Comparison of ENCODE assay signal across 10 cellular contexts in genomic region chr1:154178006-154178405, GRCh38. TPM values are rescaled to one million over a fixed set of nuclear protein-coding genes. Genes with fewer than 3 reads are reported as not detected.
DNase-seq lines count a peak whose midpoint lies in the region; ATAC-seq and TF ChIP-seq lines count a peak whose summit lies in the region.
"Had no signal": no experiment of that assay in that cellular context is flagged by ENCODE, and none has a peak within 500 bp of the region (broad histone marks: within the 10 kb centered on the region; RNA-seq: fewer than 3 reads in every experiment).

No MANE protein-coding gene starts in this region.

- H3K9me2 ChIP-seq in OCI-LY1 (ENCODE audit: low read depth, low read length) = no peaks in the 10 kb centered on the region

- dilution Hi-C loops in mammary epithelial cell (cut with HindIII; ENCODE audit: low sequenced_read_pairs) = no loop called here

- H3K4me3 Mint-ChIP-seq in CD4-positive, alpha-beta T cell = peak overlapping the region; percentile 70
- H3K4me3 Mint-ChIP-seq in neural crest cell = peak overlapping the region; percentile 20

- H4K20me1 ChIP-seq in OCI-LY1 (ENCODE audit: insufficient read depth, low read length) (no peaks in the 10 kb centered on the region), mammary epithelial cell (ENCODE audit: insufficient read depth, low read length) (peaks cover 46% of the 10 kb centered on the region)

- no peaks in the 10 kb centered on the region for H3K9me3 ChIP-seq in CD4-positive, alpha-beta T cell (ENCODE audit: control insufficient read depth, low read length)
- H3K9me3 ChIP-seq in OCI-LY1 (ENCODE audit: low read length) (no peaks in the 10 kb centered on the region), mammary epithelial cell (replicated peaks; ENCODE audit: insufficient read depth, low read length) (no peaks in the 10 kb centered on the region), suprapubic skin (no peaks in the 10 kb centered on the region)

- H3K79me2 ChIP-seq in OCI-LY1 (ENCODE audit: insufficient read depth, low read length) (peaks cover 67% of the 10 kb centered on the region), mammary epithelial cell (ENCODE audit: insufficient read depth, low read length) (peaks cover 95% of the 10 kb centered on the region)

- peaks cover 80% of the 10 kb centered on the region for H3K36me3 Mint-ChIP-seq in CD4-positive, alpha-beta T cell (ENCODE audit: low read depth)
- peaks cover 6% of the 10 kb centered on the region for H3K36me3 Mint-ChIP-seq in neural crest cell (ENCODE audit: low read depth)

- no peak overlapping the region for H3K9ac ChIP-seq in OCI-LY1 (ENCODE audit: low read length)
- H3K9ac ChIP-seq in mammary epithelial cell (ENCODE audit: insufficient read depth, low read length) = no peak overlapping the region

- H3K36me3 ChIP-seq in OCI-LY1 (ENCODE audit: insufficient read depth, low read length) (peaks cover 41% of the 10 kb centered on the region), mammary epithelial cell (ENCODE audit: insufficient read depth, low read length) (peaks cover 11% of the 10 kb centered on the region), suprapubic skin (peaks cover 17% of the 10 kb centered on the region)

- H3K4me2 ChIP-seq in OCI-LY1 (ENCODE audit: low read length) = peak overlapping the region; percentile 27; the same call in 1 of the 2 replicates
- peak overlapping the region; percentile 15 for H3K4me2 ChIP-seq in mammary epithelial cell (ENCODE audit: insufficient read depth, low read depth, low read length)

- TF ChIP-seq POLR2A in suprapubic skin (IDR thresholded peaks at IDR 0.05) = no peak

- H3F3A ChIP-seq in OCI-LY1 (ENCODE audit: insufficient read depth, low read length) = no peaks in the 10 kb centered on the region

- H3K27ac ChIP-seq in CD4-positive, alpha-beta T cell (ENCODE audit: low read depth, low read length) = peak overlapping the region; percentile 22
- H3K27ac ChIP-seq in OCI-LY1 (ENCODE audit: low read depth, low read length, poor library complexity, severe bottlenecking) (no peak overlapping the region), mammary epithelial cell (ENCODE audit: insufficient read depth, low read depth, low read length) (no peak overlapping the region), suprapubic skin (no peak overlapping the region)

- no peaks in the 10 kb centered on the region for H3K27me3 Mint-ChIP-seq in CD4-positive, alpha-beta T cell
- H3K27me3 Mint-ChIP-seq in neural crest cell (ENCODE audit: low read depth) = no peaks in the 10 kb centered on the region

- WGBS in mammary epithelial cell (ENCODE audit: low coverage, missing lambda C conversion rate) = 64% methylated on average over 2 of the region's 2 CpGs
- WGBS in suprapubic skin = 49% methylated on average over 2 of the region's 2 CpGs

- peak overlapping the region; percentile 96 for H3K27ac Mint-ChIP-seq in CD4-positive, alpha-beta T cell
- H3K27ac Mint-ChIP-seq in neural crest cell (ENCODE audit: unreplicated experiment) = peak overlapping the region; percentile 0

- CTCF ChIA-PET in CD4-positive, alpha-beta T cell (lab: Charles Lee) = interaction anchor here (1.2 kb wide), 1 partner anchor 22 kb away, joined by 3 read pairs; no protein-coding TSS in a partner anchor
- CTCF ChIA-PET in mammary epithelial cell (lab: Charles Lee; ENCODE audit: low non-redundant PET) = interaction anchor here (0.6 kb wide), 1 partner anchor 42 kb away, joined by 4 read pairs; a partner anchor contains a TSS

- H3K9me3 Mint-ChIP-seq in CD4-positive, alpha-beta T cell = no peaks in the 10 kb centered on the region
- H3K9me3 Mint-ChIP-seq in neural crest cell = no peaks in the 10 kb centered on the region

- H3K4me3 ChIP-seq in OCI-LY1 (ENCODE audit: low read depth, low read length, poor library complexity, severe bottlenecking) (no peak overlapping the region), mammary epithelial cell (replicated peaks in 1 of 3; ENCODE audit: insufficient read depth in 1 of 3, low read depth in 2 of 3, low read length in 3 of 3) (no peak overlapping the region), suprapubic skin (no peak overlapping the region)

- DNase-seq in CD4-positive, alpha-beta T cell = no peak
- DNase-seq in mammary epithelial cell (no peak), neural crest cell (ENCODE audit: low read depth, low spot score) (no peak), left colon (no peak), suprapubic skin (ENCODE audit: low spot score in 2 of 2) (no peak), GF-D8 (lab: John Stamatoyannopoulos, UW) (no peak)

- ATAC-seq in CD4-positive, alpha-beta T cell (ENCODE audit: poor library complexity) = no peak
- ATAC-seq in GM18502 (IDR thresholded peaks at IDR 0.05; ENCODE audit: poor library complexity, unreplicated experiment) (no peak), left colon (no peak)

- peaks cover 42% of the 10 kb centered on the region for H3K4me1 ChIP-seq in OCI-LY1 (ENCODE audit: insufficient read depth, low read length, severe bottlenecking)
- peaks cover 41% of the 10 kb centered on the region for H3K4me1 ChIP-seq in mammary epithelial cell (ENCODE audit: insufficient read depth, low read length)
- H3K4me1 ChIP-seq in suprapubic skin = peaks cover 62% of the 10 kb centered on the region

- no TSS peak for BruUV-seq in mammary epithelial cell (replicated peaks; lab: Mats Ljungman, UMichigan)

- no peaks in the 10 kb centered on the region for H3K27me3 ChIP-seq in CD4-positive, alpha-beta T cell (ENCODE audit: control insufficient read depth, insufficient read depth, low read length)
- no peaks in the 10 kb centered on the region for H3K27me3 ChIP-seq in OCI-LY1 (ENCODE audit: insufficient read depth, low read length)
- H3K27me3 ChIP-seq in mammary epithelial cell (ENCODE audit: insufficient read depth, low read length) = no peaks in the 10 kb centered on the region
- no peaks in the 10 kb centered on the region for H3K27me3 ChIP-seq in suprapubic skin

- H2AFZ ChIP-seq in OCI-LY1 (ENCODE audit: low read length) (no peak overlapping the region), mammary epithelial cell (ENCODE audit: low read depth, low read length) (no peak overlapping the region)

- H3K4me1 Mint-ChIP-seq in CD4-positive, alpha-beta T cell (ENCODE audit: low read depth) = peaks cover 74% of the 10 kb centered on the region
- peaks cover 52% of the 10 kb centered on the region for H3K4me1 Mint-ChIP-seq in neural crest cell

- in situ Hi-C loops in mammary epithelial cell (cut with MboI; ENCODE audit: low sequenced_read_pairs in 2 of 2) = no loop called here

- TF ChIP-seq EP300 in suprapubic skin (IDR thresholded peaks at IDR 0.05) = no peak

- POLR2A ChIA-PET in CD4-positive, alpha-beta T cell (lab: Charles Lee) = interaction anchor here (0.7 to 5.4 kb wide), 7 partner anchors 12 to 255 kb away, joined by 3 to 39 read pairs (median 5); partner anchors contain the start of genes GATAD2B and RPS27

- no peak for TF ChIP-seq CTCF in CD4-positive, alpha-beta T cell (IDR thresholded peaks at IDR 0.05)
- TF ChIP-seq CTCF in OCI-LY1 (IDR thresholded peaks at IDR 0.05; ENCODE audit: low read length) (no peak), mammary epithelial cell (conservative IDR thresholded peaks at IDR 0.05 in 1 of 2, IDR thresholded peaks at IDR 0.05 in 1 of 2; ENCODE audit: extremely low read depth in 1 of 2, insufficient read depth in 1 of 2, low read depth in 1 of 2, low read length in 2 of 2) (no peak), neural crest cell (conservative IDR thresholded peaks at IDR 0.05) (no peak), suprapubic skin (IDR thresholded peaks at IDR 0.05) (no peak)

- intact Hi-C loops in CD4-positive, alpha-beta T cell (cut with DNase I, micrococcal nuclease) = no loop called here
- intact Hi-C loops in mammary epithelial cell (cut with micrococcal nuclease) (no loop called here), left colon (cut with DNase I, micrococcal nuclease) (no loop called here)

RNA-seq across cellular contexts. Expression of gene TPM3, which starts 13.9 kb away (rescaled TPM):
- total RNA-seq in CD4-positive, alpha-beta T cell = 100 to 1,000 TPM; 345 to 357 TPM
- total RNA-seq in mammary epithelial cell (100 to 1,000 TPM; 330 to 550 TPM), neural crest cell (364 and 373 TPM in 2 replicates), left colon (100 to 1,000 TPM; 490 to 491 TPM), suprapubic skin (100 to 1,000 TPM; 156 to 192 (median 181) TPM)
- 440 TPM for polyA plus RNA-seq in mammary epithelial cell
- 266 TPM for polyA minus RNA-seq in mammary epithelial cell

RNA-seq across cellular contexts. Expression of gene NUP210L, which starts 23.1 kb away (rescaled TPM):
- total RNA-seq in CD4-positive, alpha-beta T cell = under 1 TPM; 0.03 to 0.08 TPM
- total RNA-seq in mammary epithelial cell (under 1 TPM in 1 of 2 donors, not detected in 1; under 0.01 TPM), neural crest cell (0.05 TPM in 1 of 2 replicates, not detected in the other), left colon (under 1 TPM in 1 of 2 donors, not detected in 1; 0.06 TPM), suprapubic skin (not detected)
- polyA plus RNA-seq in mammary epithelial cell = not detected
- not detected for polyA minus RNA-seq in mammary epithelial cell
- total RNA-seq: glomerular endothelial cell had no signal

RNA-seq across cellular contexts. Expression of gene CFAP141, which starts 28.1 kb away (rescaled TPM):
- total RNA-seq in CD4-positive, alpha-beta T cell = not detected
- total RNA-seq in mammary epithelial cell (not detected), neural crest cell (not detected in 2 replicates), left colon (not detected), suprapubic skin (not detected)
- polyA plus RNA-seq in mammary epithelial cell = not detected
- not detected for polyA minus RNA-seq in mammary epithelial cell
- total RNA-seq: glomerular endothelial cell, pulmonary artery endothelial cell had no signal

RNA-seq across cellular contexts. Expression of gene UBAP2L, which starts 42.7 kb away (rescaled TPM):
- 100 to 1,000 TPM; 224 to 234 TPM for total RNA-seq in CD4-positive, alpha-beta T cell
- 100 to 1,000 TPM in 1 of 2 donors, 10 to 100 TPM in 1; 63.7 to 168 TPM for total RNA-seq in mammary epithelial cell
- polyA plus RNA-seq in mammary epithelial cell = 147 TPM
- polyA minus RNA-seq in mammary epithelial cell = 161 TPM
- 256 and 258 TPM in 2 replicates for total RNA-seq in neural crest cell
- total RNA-seq in left colon = 10 to 100 TPM; 78.5 to 90.2 TPM
- total RNA-seq in suprapubic skin = 100 to 1,000 TPM in 1 of 4 donors, 10 to 100 TPM in 3; 69.8 to 124 (median 83.0) TPM
